8 cellular contexts compared by ENCODE assay signal in the genomic region with DNA sequence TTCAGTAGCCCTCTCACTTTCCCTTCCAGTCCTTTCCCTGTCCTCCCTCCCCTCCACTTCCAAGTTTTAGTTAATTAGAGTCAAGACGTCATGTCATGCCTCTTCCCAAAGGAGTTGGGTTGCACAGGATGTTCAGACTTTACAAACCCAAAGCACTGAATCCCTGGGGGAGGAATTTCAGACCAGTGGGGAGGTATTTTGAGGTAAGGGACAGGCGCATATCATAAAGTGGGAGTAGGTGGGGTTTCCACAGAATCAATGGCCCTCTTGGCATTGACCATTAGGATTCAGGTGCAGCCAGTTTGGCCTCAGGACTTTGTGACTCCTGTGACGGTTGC. TPM values are rescaled to one million over a fixed set of nuclear protein-coding genes. Genes with fewer than 3 reads are reported as not detected.
DNase-seq lines count a peak whose midpoint lies in the region; ATAC-seq, FAIRE-seq and TF ChIP-seq lines count a peak whose summit lies in the region.

No MANE protein-coding gene starts in this region.

- CTCF ChIA-PET in A549 (lab: Yijun Ruan, JAX) = interaction anchor here (1.3 to 10.3 kb wide), 10 partner anchors 10 to 105 kb away, joined by 3 to 141 read pairs (median 6); a partner anchor contains a TSS

- TF ChIP-seq RAD21 in A549 (conservative IDR thresholded peaks at IDR 0.05 in 1 of 2, IDR thresholded peaks at IDR 0.05 in 1 of 2) = no peak

- no peak for ATAC-seq in A549

- POLR2A ChIA-PET in A549 (lab: Yijun Ruan, JAX) = interaction anchor here (0.5 to 3.0 kb wide), 10 partner anchors 8 to 208 kb away, joined by 3 to 34 read pairs (median 6); a partner anchor contains a TSS

- no peak for TF ChIP-seq CTCF in A549 (IDR thresholded peaks at IDR 0.05)
- TF ChIP-seq CTCF in choroid plexus epithelial cell (conservative IDR thresholded peaks at IDR 0.05; ENCODE audit: low read depth, low read length) = no peak

- no peaks in the 10 kb centered on the region for H3K27me3 ChIP-seq in muscle layer of duodenum (ENCODE audit: low read depth, low read length)

- no peak for TF ChIP-seq EP300 in A549 (IDR thresholded peaks at IDR 0.05)

- H3K4me2 ChIP-seq in A549 = peak overlapping the region; percentile 93

- H3K27ac ChIP-seq in A549 (peak overlapping the region; percentile 95), muscle layer of duodenum (ENCODE audit: low read length) (peak overlapping the region; percentile 90)

- DNase-seq in A549 (ENCODE audit: low read depth in 1 of 2, low spot score in 1 of 2) (no peak), choroid plexus epithelial cell (ENCODE audit: low read depth) (no peak), NCI-H82 treated with DMSO at 0.1 percent for 48 hours (lab: John Stamatoyannopoulos, UW; ENCODE audit: unreplicated experiment) (no peak), NK-92 (lab: John Stamatoyannopoulos, UW; ENCODE audit: unreplicated experiment) (no peak), T-helper 9 cell (no peak)
- no peak for DNase-seq in Jurkat, Clone E6-1 (ENCODE audit: low read depth, low spot score)
- DNase-seq in activated CD4-positive, alpha-beta T cell treated with anti-CD3 and anti-CD28 coated beads for 4 hours = no peak

- FAIRE-seq in A549 (lab: Jason Lieb, UNC) = no peak

- 56% methylated on average over 3 of the region's 3 CpGs for WGBS in A549 (ENCODE audit: missing lambda C conversion rate)

- H3K9me3 ChIP-seq in A549 (no peaks in the 10 kb centered on the region), muscle layer of duodenum (ENCODE audit: control insufficient read depth in 1 of 2, low read length in 2 of 2) (no peaks in the 10 kb centered on the region)

- peak overlapping the region; percentile 74 for H3K4me3 ChIP-seq in A549
- peak overlapping the region; percentile 98 for H3K4me3 ChIP-seq in Jurkat, Clone E6-1 (ENCODE audit: low read length)
- peak overlapping the region; percentile 97 for H3K4me3 ChIP-seq in choroid plexus epithelial cell (ENCODE audit: low read depth, low read length)
- peak overlapping the region; percentile 93 to 96 for H3K4me3 ChIP-seq in muscle layer of duodenum (ENCODE audit: low read depth in 1 of 2, low read length in 2 of 2)

- H3K36me3 ChIP-seq in muscle layer of duodenum (ENCODE audit: control insufficient read depth in 1 of 2, insufficient read depth in 2 of 2, low read length in 2 of 2) = peaks cover 14 to 17% of the 10 kb centered on the region in 2 donors

- peaks cover 22% of the 10 kb centered on the region; the same call in 2 of the 3 replicates for H3K4me1 ChIP-seq in A549
- peaks cover 20 to 29% of the 10 kb centered on the region in 2 donors for H3K4me1 ChIP-seq in muscle layer of duodenum (ENCODE audit: control insufficient read depth in 1 of 2, insufficient read depth in 2 of 2, low read length in 2 of 2)

- TF ChIP-seq POLR2A in A549 (IDR thresholded peaks at IDR 0.05; ENCODE audit: low read length) = no peak

TF ChIP-seq in A549, 52 proteins besides CTCF, POLR2A, EP300 and RAD21:
- TF ChIP-seq ZC3H11A (IDR thresholded peaks at IDR 0.05) (no peak), NPAS2 (CRISPR knock-in tag; IDR thresholded peaks at IDR 0.05; ENCODE audit: borderline replicate concordance) (no peak), NR3C1 (IDR thresholded peaks at IDR 0.05) (no peak), ESRRA (IDR thresholded peaks at IDR 0.05; ENCODE audit: borderline replicate concordance, low read length) (no peak), HOXB5 (CRISPR knock-in tag; IDR thresholded peaks at IDR 0.05) (no peak), CEBPB (IDR thresholded peaks at IDR 0.05) (no peak), RFX5 (IDR thresholded peaks at IDR 0.05) (no peak), MAFK (IDR thresholded peaks at IDR 0.05; ENCODE audit: partially characterized antibody) (no peak), TFCP2L1 (CRISPR knock-in tag; IDR thresholded peaks at IDR 0.05) (no peak), CHD2 (IDR thresholded peaks at IDR 0.05; ENCODE audit: low read length, partially characterized antibody) (no peak), JUNB (IDR thresholded peaks at IDR 0.05) (no peak), GATA3 (IDR thresholded peaks at IDR 0.05; ENCODE audit: borderline replicate concordance) (no peak), HOXA7 (CRISPR knock-in tag; IDR thresholded peaks at IDR 0.05) (no peak), FOSL2 (IDR thresholded peaks at IDR 0.05) (no peak), FOSL2 (CRISPR knock-in tag; IDR thresholded peaks at IDR 0.05) (no peak), RNF2 (IDR thresholded peaks at IDR 0.05; ENCODE audit: borderline replicate concordance, low read depth) (no peak)
- TF ChIP-seq, protein P1, sequence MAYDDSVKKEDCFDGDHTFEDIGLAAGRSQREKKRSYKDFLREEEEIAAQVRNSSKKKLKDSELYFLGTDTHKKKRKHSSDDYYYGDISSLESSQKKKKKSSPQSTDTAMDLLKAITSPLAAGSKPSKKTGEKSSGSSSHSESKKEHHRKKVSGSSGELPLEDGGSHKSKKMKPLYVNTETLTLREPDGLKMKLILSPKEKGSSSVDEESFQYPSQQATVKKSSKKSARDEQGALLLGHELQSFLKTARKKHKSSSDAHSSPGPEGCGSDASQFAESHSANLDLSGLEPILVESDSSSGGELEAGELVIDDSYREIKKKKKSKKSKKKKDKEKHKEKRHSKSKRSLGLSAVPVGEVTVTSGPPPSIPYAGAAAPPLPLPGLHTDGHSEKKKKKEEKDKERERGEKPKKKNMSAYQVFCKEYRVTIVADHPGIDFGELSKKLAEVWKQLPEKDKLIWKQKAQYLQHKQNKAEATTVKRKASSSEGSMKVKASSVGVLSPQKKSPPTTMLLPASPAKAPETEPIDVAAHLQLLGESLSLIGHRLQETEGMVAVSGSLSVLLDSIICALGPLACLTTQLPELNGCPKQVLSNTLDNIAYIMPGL (CRISPR knock-in tag; IDR thresholded peaks at IDR 0.05; ENCODE audit: borderline replicate concordance) = no peak
- TF ChIP-seq, protein P2, sequence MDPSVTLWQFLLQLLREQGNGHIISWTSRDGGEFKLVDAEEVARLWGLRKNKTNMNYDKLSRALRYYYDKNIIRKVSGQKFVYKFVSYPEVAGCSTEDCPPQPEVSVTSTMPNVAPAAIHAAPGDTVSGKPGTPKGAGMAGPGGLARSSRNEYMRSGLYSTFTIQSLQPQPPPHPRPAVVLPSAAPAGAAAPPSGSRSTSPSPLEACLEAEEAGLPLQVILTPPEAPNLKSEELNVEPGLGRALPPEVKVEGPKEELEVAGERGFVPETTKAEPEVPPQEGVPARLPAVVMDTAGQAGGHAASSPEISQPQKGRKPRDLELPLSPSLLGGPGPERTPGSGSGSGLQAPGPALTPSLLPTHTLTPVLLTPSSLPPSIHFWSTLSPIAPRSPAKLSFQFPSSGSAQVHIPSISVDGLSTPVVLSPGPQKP (IDR thresholded peaks at IDR 0.05; ENCODE audit: low read depth, low read length) = no peak
- TF ChIP-seq, protein P3, sequence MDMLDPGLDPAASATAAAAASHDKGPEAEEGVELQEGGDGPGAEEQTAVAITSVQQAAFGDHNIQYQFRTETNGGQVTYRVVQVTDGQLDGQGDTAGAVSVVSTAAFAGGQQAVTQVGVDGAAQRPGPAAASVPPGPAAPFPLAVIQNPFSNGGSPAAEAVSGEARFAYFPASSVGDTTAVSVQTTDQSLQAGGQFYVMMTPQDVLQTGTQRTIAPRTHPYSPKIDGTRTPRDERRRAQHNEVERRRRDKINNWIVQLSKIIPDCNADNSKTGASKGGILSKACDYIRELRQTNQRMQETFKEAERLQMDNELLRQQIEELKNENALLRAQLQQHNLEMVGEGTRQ (IDR thresholded peaks at IDR 0.05) = no peak
- TF ChIP-seq, protein P4, sequence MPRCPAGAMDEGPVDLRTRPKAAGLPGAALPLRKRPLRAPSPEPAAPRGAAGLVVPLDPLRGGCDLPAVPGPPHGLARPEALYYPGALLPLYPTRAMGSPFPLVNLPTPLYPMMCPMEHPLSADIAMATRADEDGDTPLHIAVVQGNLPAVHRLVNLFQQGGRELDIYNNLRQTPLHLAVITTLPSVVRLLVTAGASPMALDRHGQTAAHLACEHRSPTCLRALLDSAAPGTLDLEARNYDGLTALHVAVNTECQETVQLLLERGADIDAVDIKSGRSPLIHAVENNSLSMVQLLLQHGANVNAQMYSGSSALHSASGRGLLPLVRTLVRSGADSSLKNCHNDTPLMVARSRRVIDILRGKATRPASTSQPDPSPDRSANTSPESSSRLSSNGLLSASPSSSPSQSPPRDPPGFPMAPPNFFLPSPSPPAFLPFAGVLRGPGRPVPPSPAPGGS (IDR thresholded peaks at IDR 0.05) = no peak
TF ChIP-seq in A549: peak in this region for 0.

RNA-seq across cellular contexts. Expression of a gene that starts 0.7 kb away (rescaled TPM):
- 13.6 and 17.7 TPM in 2 replicates for polyA plus RNA-seq in A549 (2011; rRNA removed)
- 13.2 and 16.7 TPM in 2 replicates for polyA plus RNA-seq in A549 (2012; cell fraction: cytosol; rRNA removed)
- 41.3 and 54.2 TPM in 2 replicates for polyA plus RNA-seq in A549 (2012; cell fraction: nucleus; rRNA removed)
- 17.5 to 19.8 TPM (median 19.7 TPM) in 3 replicates for polyA plus RNA-seq in A549 (2017; fragmentation: RNase III; extraction: RNeasy Plus Mini Kit Qiagen cat#74134 plus additional on column Dnase treatment)
- polyA minus RNA-seq in A549 (2011; rRNA and poly(A)+ RNA removed) = 31.5 and 32.3 TPM in 2 replicates
- polyA plus RNA-seq in Jurkat, Clone E6-1 (2012; ENCODE audit: insufficient read depth, insufficient read length) = 21.7 TPM

RNA-seq across cellular contexts. Expression of a gene that starts 8.4 kb away (rescaled TPM):
- polyA plus RNA-seq in A549 (2011; rRNA removed) = 18.7 and 28.6 TPM in 2 replicates
- polyA plus RNA-seq in A549 (2012; cell fraction: cytosol; rRNA removed) = 22.5 and 24.9 TPM in 2 replicates
- 34.0 and 37.3 TPM in 2 replicates for polyA plus RNA-seq in A549 (2012; cell fraction: nucleus; rRNA removed)
- polyA plus RNA-seq in A549 (2017; fragmentation: RNase III; extraction: RNeasy Plus Mini Kit Qiagen cat#74134 plus additional on column Dnase treatment) = 10.6 to 18.4 TPM (median 14.5 TPM) in 3 replicates
- 36.7 and 43.1 TPM in 2 replicates for polyA minus RNA-seq in A549 (2011; rRNA and poly(A)+ RNA removed)
- polyA plus RNA-seq in Jurkat, Clone E6-1 (2012; ENCODE audit: insufficient read depth, insufficient read length) = 31.8 TPM

RNA-seq across cellular contexts. Expression of a gene that starts 20.6 kb away (rescaled TPM):
- 16.7 and 46.2 TPM in 2 replicates for polyA plus RNA-seq in A549 (2011; rRNA removed)
- polyA plus RNA-seq in A549 (2012; cell fraction: cytosol; rRNA removed) = 17.1 and 17.4 TPM in 2 replicates
- 51.1 and 76.1 TPM in 2 replicates for polyA plus RNA-seq in A549 (2012; cell fraction: nucleus; rRNA removed)
- polyA plus RNA-seq in A549 (2017; fragmentation: RNase III; extraction: RNeasy Plus Mini Kit Qiagen cat#74134 plus additional on column Dnase treatment) = 22.4 to 25.2 TPM (median 24.0 TPM) in 3 replicates
- polyA minus RNA-seq in A549 (2011; rRNA and poly(A)+ RNA removed) = 62.9 and 69.4 TPM in 2 replicates
- 38.7 TPM for polyA plus RNA-seq in Jurkat, Clone E6-1 (2012; ENCODE audit: insufficient read depth, insufficient read length)

RNA-seq across cellular contexts. Expression of a gene that starts 34.6 kb away (rescaled TPM):
- polyA plus RNA-seq in A549 (2011; rRNA removed) (96.2 and 103 TPM in 2 replicates), A549 (2017; fragmentation: RNase III; extraction: RNeasy Plus Mini Kit Qiagen cat#74134 plus additional on column Dnase treatment) (95.4 to 106 TPM (median 96.9 TPM) in 3 replicates)
- polyA plus RNA-seq in A549 (2012; cell fraction: cytosol; rRNA removed) = 72.0 and 73.6 TPM in 2 replicates
- polyA plus RNA-seq in A549 (2012; cell fraction: nucleus; rRNA removed) = 108 and 145 TPM in 2 replicates
- 71.0 and 73.0 TPM in 2 replicates for polyA minus RNA-seq in A549 (2011; rRNA and poly(A)+ RNA removed)
- polyA plus RNA-seq in Jurkat, Clone E6-1 (2012; ENCODE audit: insufficient read depth, insufficient read length) = 44.1 TPM
